ENCODE assay signal across 16 cellular contexts in genomic region chr12:101566318-101566717, GRCh38. TPM values are rescaled to one million over a fixed set of nuclear protein-coding genes. Genes with fewer than 3 reads are reported as not detected.
DNase-seq lines count a peak whose midpoint lies in the region; ATAC-seq and TF ChIP-seq lines count a peak whose summit lies in the region.
"Had no signal": no experiment of that assay in that cellular context is flagged by ENCODE, and none has a peak within 500 bp of the region (broad histone marks: within the 10 kb centered on the region; RNA-seq: fewer than 3 reads in every experiment).

No MANE protein-coding gene starts in this region.

- TF ChIP-seq CTCF in A673 (conservative IDR thresholded peaks at IDR 0.05; ENCODE audit: low read depth, low read length) (no peak), H9 (conservative IDR thresholded peaks at IDR 0.05) (no peak), WTC11 (IDR thresholded peaks at IDR 0.05) (no peak), Caco-2 (IDR thresholded peaks at IDR 0.05; ENCODE audit: insufficient read depth in 1 of 2, low read depth in 1 of 2, low read length in 1 of 2, severe bottlenecking in 1 of 2, unreplicated experiment in 1 of 2) (no peak)

- DNase-seq in A673 (ENCODE audit: low spot score), result peak; percentile 38
- peak; percentile 83 for DNase-seq in H9
- peak; percentile 46 for DNase-seq in WTC11 (ENCODE audit: low spot score)
- DNase-seq in iPS-NIHi11 (ENCODE audit: low spot score), result peak; percentile 80
- no peak for DNase-seq in Caco-2
- DNase-seq in MV-4-11 (lab: John Stamatoyannopoulos, UW), result no peak
- DNase-seq in ACHN, result no peak
- DNase-seq in SJCRH30, result no peak
- DNase-seq: activated CD8-positive, alpha-beta memory T cell treated with anti-CD3 and anti-CD28 coated beads for 24 hours; NCI-H1105; NCI-H510A had no signal

- H3K56ac ChIP-seq in H9 (ENCODE audit: insufficient read length, low read depth, low read length), result no peak overlapping the region

- H2AFZ ChIP-seq in H9 (ENCODE audit: low read length), result peak overlapping the region; percentile 43

- H3K4me3 Mint-ChIP-seq in H9, result peak overlapping the region; percentile 5 to 21; a peak in 3 of 5 replicates
- H3K4me3 Mint-ChIP-seq in WTC11, result peak overlapping the region; percentile 47
- no peak overlapping the region for H3K4me3 Mint-ChIP-seq in Caco-2 (ENCODE audit: unreplicated experiment)

- no peak overlapping the region for H4K5ac ChIP-seq in H9 (ENCODE audit: insufficient read length, low read depth, low read length)

- no peaks in the 10 kb centered on the region for H3K27me3 Mint-ChIP-seq in H9 (ENCODE audit: low read depth)
- H3K27me3 Mint-ChIP-seq in WTC11 (ENCODE audit: low read depth), result no peaks in the 10 kb centered on the region
- H3K27me3 Mint-ChIP-seq in Caco-2 (ENCODE audit: insufficient read depth, unreplicated experiment), result no peaks in the 10 kb centered on the region

- CTCF ChIA-PET in A673 (lab: Charles Lee) (no interaction called here), WTC11 (lab: Charles Lee) (interaction anchor here (0.7 kb wide), 2 partner anchors 159 to 193 kb away, joined by 3 to 4 read pairs; partner anchors contain the start of gene ARL1), Caco-2 (lab: Charles Lee) (interaction anchor here (0.7 kb wide), 1 partner anchor 188 kb away, joined by 3 read pairs; no protein-coding TSS in a partner anchor)

- H3K9me3 Mint-ChIP-seq in H9 (no peaks in the 10 kb centered on the region), WTC11 (no peaks in the 10 kb centered on the region), Caco-2 (ENCODE audit: unreplicated experiment) (no peaks in the 10 kb centered on the region)

- H3K4me2 ChIP-seq in H9 (ENCODE audit: insufficient read depth, insufficient read length, low read length), result no peak overlapping the region

- no peak overlapping the region for H3K14ac ChIP-seq in H9 (ENCODE audit: insufficient read depth, low read length)

- H3K9me3 ChIP-seq in A673 (ENCODE audit: low read depth, low read length, poor library complexity, severe bottlenecking), result no peaks in the 10 kb centered on the region
- H3K9me3 ChIP-seq in H9 (ENCODE audit: control insufficient read depth, low read depth, low read length), result no peaks in the 10 kb centered on the region
- no peaks in the 10 kb centered on the region for H3K9me3 ChIP-seq in Caco-2
- H3K9me3 ChIP-seq in SJCRH30 (replicated peaks), result no peaks in the 10 kb centered on the region
- H3K9me3 ChIP-seq: suprapubic skin had no signal

- H3K36me3 ChIP-seq in A673 (ENCODE audit: insufficient read depth, low read length, poor library complexity, severe bottlenecking) (no peaks in the 10 kb centered on the region), Caco-2 (ENCODE audit: control insufficient read depth, insufficient read depth, low read length) (no peaks in the 10 kb centered on the region), SJCRH30 (no peaks in the 10 kb centered on the region)
- H3K36me3 ChIP-seq: BLaER1 treated with 17β-estradiol and CSF1 and Interleukin-3, amounts not matched to agents 10 nM and 100 nM; suprapubic skin had no signal

- no TSS peak for BruUV-seq in A673 (replicated peaks; lab: Mats Ljungman, UMichigan)
- BruUV-seq in Caco-2 (replicated peaks; lab: Mats Ljungman, UMichigan), result no TSS peak

- no peak overlapping the region for H2BK120ac ChIP-seq in H9 (ENCODE audit: low read depth, low read length, poor library complexity, severe bottlenecking)

- no peak overlapping the region for H3K18ac ChIP-seq in H9 (ENCODE audit: insufficient read length, low read depth, low read length)

- no peak overlapping the region for H3K27ac ChIP-seq in A673 (ENCODE audit: low read depth, low read length, poor library complexity, severe bottlenecking)
- H3K27ac ChIP-seq in H9 (ENCODE audit: insufficient read length, low read depth, low read length), result peak overlapping the region; percentile 75
- no peak overlapping the region for H3K27ac ChIP-seq in SJCRH30
- H3K27ac ChIP-seq: BLaER1 treated with 17β-estradiol and CSF1 and Interleukin-3, amounts not matched to agents 10 nM and 100 nM; suprapubic skin had no signal

- no peak overlapping the region for H4K91ac ChIP-seq in H9 (ENCODE audit: insufficient read length, low read depth, low read length)

- peak overlapping the region; percentile 61 to 95 (median 73) for H3K27ac Mint-ChIP-seq in H9
- peak overlapping the region; percentile 95 for H3K27ac Mint-ChIP-seq in WTC11
- H3K27ac Mint-ChIP-seq in Caco-2 (ENCODE audit: unreplicated experiment), result no peak overlapping the region

- POLR2A ChIA-PET in A673 (lab: Charles Lee; ENCODE audit: low non-redundant PET) (no interaction called here), WTC11 (lab: Charles Lee) (no interaction called here), Caco-2 (lab: Charles Lee) (no interaction called here)

- no peak overlapping the region; the same call in 1 of the 2 replicates for H3K4ac ChIP-seq in H9 (ENCODE audit: low read depth, low read length)

- H3K4me3 ChIP-seq in A673 (ENCODE audit: low read depth, low read length, poor library complexity, severe bottlenecking) (no peak overlapping the region), Caco-2 (ENCODE audit: low read depth, low read length) (no peak overlapping the region), SJCRH30 (no peak overlapping the region)
- H3K4me3 ChIP-seq: BLaER1 treated with 17β-estradiol and CSF1 and Interleukin-3, amounts not matched to agents 10 nM and 100 nM; suprapubic skin had no signal

- peak overlapping the region; percentile 93 for H3T11ph ChIP-seq in H9 (ENCODE audit: low read length)

- no peaks in the 10 kb centered on the region for H4K20me1 ChIP-seq in H9 (ENCODE audit: control insufficient read depth, insufficient read depth, insufficient read length)
- H4K20me1 ChIP-seq: BLaER1 treated with 17β-estradiol and CSF1 and Interleukin-3, amounts not matched to agents 10 nM and 100 nM had no signal

- H3K4me1 Mint-ChIP-seq in H9, result peaks cover 48 to 51% of the 10 kb centered on the region in 2 experiments
- H3K4me1 Mint-ChIP-seq in WTC11, result peaks cover 57% of the 10 kb centered on the region
- H3K4me1 Mint-ChIP-seq in Caco-2 (ENCODE audit: low read depth, unreplicated experiment), result peaks cover 8% of the 10 kb centered on the region

- WGBS in H9 (ENCODE audit: extremely low coverage, insufficient read length, low lambda C conversion rate), result no CpG with 5 or more reads among the region's 4 CpGs

- ATAC-seq in WTC11, result peak; percentile 65

- no peak overlapping the region for H2BK5ac ChIP-seq in H9 (ENCODE audit: insufficient read length, low read length)

- no peak overlapping the region for H2BK12ac ChIP-seq in H9 (ENCODE audit: insufficient read length, low read depth, low read length)

- no peaks in the 10 kb centered on the region for H3K23me2 ChIP-seq in H9 (ENCODE audit: insufficient read length, low read depth, low read length, poor library complexity, severe bottlenecking)

- intact Hi-C loops in A673 (cut with micrococcal nuclease; ENCODE audit: unreplicated experiment) (no loop called here), Caco-2 (cut with micrococcal nuclease; ENCODE audit: unreplicated experiment) (no loop called here)

- no peaks in the 10 kb centered on the region for H3K27me3 ChIP-seq in A673 (replicated peaks; ENCODE audit: insufficient read depth, low read depth, low read length, poor library complexity)
- H3K27me3 ChIP-seq in H9 (ENCODE audit: insufficient read depth, low read length), result no peaks in the 10 kb centered on the region
- H3K27me3 ChIP-seq in Caco-2 (replicated peaks; ENCODE audit: control insufficient read depth, insufficient read depth, low read length), result no peaks in the 10 kb centered on the region
- H3K27me3 ChIP-seq in SJCRH30, result no peaks in the 10 kb centered on the region
- H3K27me3 ChIP-seq: BLaER1 treated with 17β-estradiol and CSF1 and Interleukin-3, amounts not matched to agents 10 nM and 100 nM; suprapubic skin had no signal

- H3K79me2 ChIP-seq in H9 (ENCODE audit: insufficient read depth, low read length), result no peaks in the 10 kb centered on the region

- H3K79me1 ChIP-seq in H9 (ENCODE audit: insufficient read depth, low read depth, low read length, poor library complexity, severe bottlenecking), result no peaks in the 10 kb centered on the region

- H2AK5ac ChIP-seq in H9 (ENCODE audit: insufficient read length, low read length), result no peak overlapping the region

- no peak overlapping the region for H3K9ac ChIP-seq in H9 (ENCODE audit: extremely low read depth, insufficient read length, low read length)
- H3K9ac ChIP-seq: BLaER1 treated with 17β-estradiol and CSF1 and Interleukin-3, amounts not matched to agents 10 nM and 100 nM had no signal

- in situ Hi-C loops in ACHN (cut with HindIII; ENCODE audit: low pct_ligation_motif_present, low pct_unique_long_range_greater_than_20kb, low sequenced_read_pairs), result no loop called here

- H3K36me3 Mint-ChIP-seq in H9 (ENCODE audit: insufficient read depth in 1 of 3, low read depth in 3 of 3), result no peaks in the 10 kb centered on the region; a peak in 1 of 7 replicates
- H3K36me3 Mint-ChIP-seq in WTC11, result no peaks in the 10 kb centered on the region
- no peaks in the 10 kb centered on the region for H3K36me3 Mint-ChIP-seq in Caco-2 (ENCODE audit: insufficient read depth, unreplicated experiment)

- H3K4me1 ChIP-seq in A673 (ENCODE audit: insufficient read depth, low read length, poor library complexity, severe bottlenecking), result peaks cover 4% of the 10 kb centered on the region
- H3K4me1 ChIP-seq in H9 (ENCODE audit: insufficient read depth, low read length), result peaks cover 17% of the 10 kb centered on the region; the same call in 1 of the 2 replicates
- H3K4me1 ChIP-seq in Caco-2, result no peaks in the 10 kb centered on the region
- H3K4me1 ChIP-seq in SJCRH30, result no peaks in the 10 kb centered on the region

- no peak overlapping the region for H4K8ac ChIP-seq in H9 (replicated peaks; ENCODE audit: insufficient read length, low read depth, low read length)

- H2BK15ac ChIP-seq in H9 (ENCODE audit: low read depth, low read length), result no peak overlapping the region

- no peak overlapping the region for H3K23ac ChIP-seq in H9 (ENCODE audit: insufficient read length, low read depth, low read length)

- no peak overlapping the region for H2BK20ac ChIP-seq in H9 (ENCODE audit: low read depth, low read length, poor library complexity, severe bottlenecking)

TF ChIP-seq in WTC11, 78 proteins besides CTCF, POLR2A, EP300 and RAD21 (continues in another document):
- TF ChIP-seq SP1 (CRISPR knock-in tag; conservative IDR thresholded peaks at IDR 0.05), result no peak

RNA-seq across cellular contexts. Expression of gene MYBPC1, which starts 28.5 kb away (rescaled TPM):
- total RNA-seq in A673 (2021), result 0.09 and 0.49 TPM in 2 replicates
- total RNA-seq in H9 (2021), result not detected in 2 replicates
- total RNA-seq in WTC11 (2021), result not detected in 3 replicates
- 0.19 TPM in 1 of 2 replicates, not detected in the other for total RNA-seq in Caco-2 (2022)
- total RNA-seq in SJCRH30 (2014; rRNA removed; shearing (Covaris generic)), result not detected in 2 replicates
- total RNA-seq: kidney epithelial cell; RPMI7951; T-helper 2 cell treated with Interferon-gamma antibody and Interleukin-4, amounts not matched to agents 100 ng/mL and 5 ng/mL, for 36 hours had no signal

Comparison
In these comparisons a context has a peak if more than half of its experiments do, and no peak if none do; other contexts are left out.
1. DNase-seq: peak in A673 (single experiment), H9 (single experiment), WTC11 (single experiment) and iPS-NIHi11 (single experiment); none in Caco-2 (0 of 2), MV-4-11 (single experiment), ACHN (single experiment) and SJCRH30 (0 of 2).